Comparison of ENCODE assay signal across 1 cellular context in genomic region chr18:23143059-23143831, GRCh38.
A peak's percentile ranks its signal among the peaks of the same experiment; 100 is the strongest.
TF ChIP-seq lines count a peak whose summit lies in the region.

No MANE protein-coding gene starts in this region.

TF ChIP-seq in HepG2, 621 proteins besides CTCF, POLR2A, EP300 and RAD21 (continued from another document):
- TF ChIP-seq AKNA (CRISPR knock-in tag; IDR thresholded peaks at IDR 0.05; ENCODE audit: borderline replicate concordance) (no peak), AGO1 (IDR thresholded peaks at IDR 0.05; ENCODE audit: low read depth, low read length, poor library complexity, severe bottlenecking) (no peak), MYC (CRISPR knock-in tag; IDR thresholded peaks at IDR 0.05; ENCODE audit: borderline replicate concordance) (peak; percentile 39; the same call in 1 of the 2 replicates), ZNF780A (CRISPR knock-in tag; IDR thresholded peaks at IDR 0.05) (no peak), DRAP1 (CRISPR knock-in tag; IDR thresholded peaks at IDR 0.05) (0 out of 2 replicates have a peak, but pooled peaks have one; percentile 27), SOX5 (CRISPR knock-in tag; IDR thresholded peaks at IDR 0.05; ENCODE audit: borderline replicate concordance) (peak; percentile 10; the same call in 1 of the 2 replicates), SOX13 (IDR thresholded peaks at IDR 0.05) (no peak), SOX13 (CRISPR knock-in tag; conservative IDR thresholded peaks at IDR 0.05 in 1 of 2, IDR thresholded peaks at IDR 0.05 in 1 of 2) (no peak; a peak in 1 of 4 replicates), BCL6 (CRISPR knock-in tag; IDR thresholded peaks at IDR 0.05) (peak; percentile 13; the same call in 1 of the 2 replicates), NFYC (CRISPR knock-in tag; IDR thresholded peaks at IDR 0.05) (no peak), UBTF (CRISPR knock-in tag; IDR thresholded peaks at IDR 0.05) (peak; percentile 2; the same call in 1 of the 2 replicates), JDP2 (CRISPR knock-in tag; IDR thresholded peaks at IDR 0.05; ENCODE audit: borderline replicate concordance) (no peak), ZNF280B (CRISPR knock-in tag; IDR thresholded peaks at IDR 0.05; ENCODE audit: borderline replicate concordance) (no peak), SP1 (IDR thresholded peaks at IDR 0.05) (no peak), SP1 (CRISPR knock-in tag; IDR thresholded peaks at IDR 0.05) (no peak), TBX3 (IDR thresholded peaks at IDR 0.05; ENCODE audit: borderline replicate concordance) (no peak), PREB (CRISPR knock-in tag; IDR thresholded peaks at IDR 0.05) (no peak), FOXJ3 (CRISPR knock-in tag; IDR thresholded peaks at IDR 0.05; ENCODE audit: borderline replicate concordance) (no peak), ZNF788 (CRISPR knock-in tag; IDR thresholded peaks at IDR 0.05; ENCODE audit: borderline replicate concordance) (peak; percentile 29; the same call in 1 of the 2 replicates), RARG (CRISPR knock-in tag; IDR thresholded peaks at IDR 0.05; ENCODE audit: low read depth) (no peak), ZNF225 (CRISPR knock-in tag; IDR thresholded peaks at IDR 0.05) (0 out of 2 replicates have a peak, but pooled peaks have one; percentile 50), CEBPG (CRISPR knock-in tag; IDR thresholded peaks at IDR 0.05) (peak; percentile 64), ZSCAN21 (CRISPR knock-in tag; IDR thresholded peaks at IDR 0.05; ENCODE audit: borderline replicate concordance) (0 out of 2 replicates have a peak, but pooled peaks have one; percentile 8), CEBPB (IDR thresholded peaks at IDR 0.05; ENCODE audit: borderline replicate concordance, low read depth, low read length) (peak; percentile 76), MED1 (CRISPR knock-in tag; IDR thresholded peaks at IDR 0.05) (peak; percentile 24; the same call in 1 of the 2 replicates), ZNF44 (CRISPR knock-in tag; IDR thresholded peaks at IDR 0.05) (no peak)
